13 cellular contexts compared by ENCODE assay signal in genomic region chr4:144565558-144566195, GRCh38.
A peak's percentile ranks its signal among the peaks of the same experiment; 100 is the strongest.
DNase-seq lines count a peak whose midpoint lies in the region; ATAC-seq, FAIRE-seq and TF ChIP-seq lines count a peak whose summit lies in the region.
"Had no signal": no experiment of that assay in that cellular context is flagged by ENCODE, and none has a peak within 500 bp of the region (broad histone marks: within the 10 kb centered on the region; RNA-seq: fewer than 3 reads in every experiment).

No MANE protein-coding gene starts in this region.

- H3K27me3 ChIP-seq in IMR-90 (ENCODE audit: control insufficient read depth, insufficient read depth, low read length): no peaks in the 10 kb centered on the region
- no peaks in the 10 kb centered on the region for H3K27me3 ChIP-seq in trophoblast cell (ENCODE audit: insufficient read depth, low read length)

- no peaks in the 10 kb centered on the region for H3K9me1 ChIP-seq in IMR-90 (ENCODE audit: insufficient read depth, low read length)

- H4K8ac ChIP-seq in IMR-90 (ENCODE audit: low read depth in 2 of 2, low read length in 2 of 2): peak overlapping the region in 1 of 2 experiments; percentile 62; a peak in 3 of 4 replicates
- H4K8ac ChIP-seq in trophoblast cell (ENCODE audit: low read depth, low read length): no peak overlapping the region

- H3K4me2 ChIP-seq in IMR-90 (ENCODE audit: low read depth, low read length): peak overlapping the region; percentile 28; the same call in 1 of the 2 replicates
- H3K4me2 ChIP-seq in trophoblast cell (ENCODE audit: low read length): no peak overlapping the region

- H3K4me3 ChIP-seq in IMR-90 (ENCODE audit: insufficient read depth, low read depth, low read length): no peak overlapping the region
- no peak overlapping the region for H3K4me3 ChIP-seq in trophoblast cell (ENCODE audit: low read depth, low read length)

- no peak overlapping the region for H3K27ac ChIP-seq in IMR-90 (ENCODE audit: insufficient read depth, low read length)
- H3K27ac ChIP-seq in trophoblast cell (ENCODE audit: low read depth, low read length): no peak overlapping the region
- H3K27ac ChIP-seq: WERI-Rb-1 had no signal

- H3K4me1 ChIP-seq in IMR-90 (ENCODE audit: control insufficient read depth, insufficient read depth, low read length) (peaks cover 2% of the 10 kb centered on the region), trophoblast cell (ENCODE audit: control insufficient read depth in 1 of 2, insufficient read depth in 2 of 2, low read length in 2 of 2) (no peaks in the 10 kb centered on the region)

- H3K79me2 ChIP-seq in trophoblast cell (ENCODE audit: control insufficient read depth, insufficient read depth, low read length, poor library complexity): no peaks in the 10 kb centered on the region

- H2BK120ac ChIP-seq in IMR-90 (ENCODE audit: low read depth, low read length) (peak overlapping the region; percentile 74; the same call in 1 of the 2 replicates), trophoblast cell (ENCODE audit: insufficient read depth, low read length, poor library complexity) (no peak overlapping the region)

- H3K18ac ChIP-seq in IMR-90 (ENCODE audit: low read depth, low read length) (peak overlapping the region; percentile 79), trophoblast cell (ENCODE audit: low read length) (no peak overlapping the region)

- peak overlapping the region; percentile 92 for H2BK5ac ChIP-seq in IMR-90 (ENCODE audit: low read depth, low read length, poor library complexity, severe bottlenecking)
- H2BK5ac ChIP-seq in trophoblast cell (ENCODE audit: low read depth, low read length, poor library complexity): no peak overlapping the region

- dilution Hi-C loops in IMR-90 (cut with HindIII; ENCODE audit: low sequenced_read_pairs, unreplicated experiment): no loop called here

- no TSS peak for BruUV-seq in IMR-90 (replicated peaks; lab: Mats Ljungman, UMichigan)

- FAIRE-seq in frontal cortex (lab: Jason Lieb, UNC): no peak
- FAIRE-seq: H54 had no signal

- CTCF ChIA-PET in IMR-90 (lab: Yijun Ruan, JAX): interaction anchor here (0.6 kb wide), 1 partner anchor 148 kb away, joined by 6 read pairs; no protein-coding TSS in a partner anchor

- H2AK9ac ChIP-seq in IMR-90 (replicated peaks; ENCODE audit: low read depth, low read length, poor library complexity): no peak overlapping the region

- POLR2A ChIA-PET in IMR-90 (lab: Charles Lee; ENCODE audit: unreplicated experiment): no interaction called here

- H3K9me3 ChIP-seq in IMR-90 (ENCODE audit: control insufficient read depth, insufficient read depth, low read length) (no peaks in the 10 kb centered on the region), trophoblast cell (ENCODE audit: insufficient read depth, low read depth, low read length) (no peaks in the 10 kb centered on the region)

- in situ Hi-C loops in IMR-90 (cut with MboI; ENCODE audit: low sequenced_read_pairs): no loop called here

- H3K4ac ChIP-seq in IMR-90 (ENCODE audit: low read depth, low read length): peak overlapping the region; percentile 43; the same call in 1 of the 2 replicates
- no peak overlapping the region for H3K4ac ChIP-seq in trophoblast cell (ENCODE audit: low read depth, low read length)

- H4K91ac ChIP-seq in IMR-90 (ENCODE audit: insufficient read depth, low read depth, low read length) (peak overlapping the region; percentile 9; the same call in 1 of the 2 replicates), trophoblast cell (ENCODE audit: low read depth, low read length) (no peak overlapping the region)

- TF ChIP-seq POLR2A in IMR-90 (IDR thresholded peaks at IDR 0.05; ENCODE audit: low read depth, low read length): no peak

- no peak overlapping the region for H2BK12ac ChIP-seq in trophoblast cell (ENCODE audit: low read length)

- no peak overlapping the region; the same call in 2 of the 3 replicates for H2BK15ac ChIP-seq in IMR-90 (ENCODE audit: low read depth, low read length)

- H4K20me1 ChIP-seq in IMR-90 (ENCODE audit: insufficient read depth, low read length): no peaks in the 10 kb centered on the region

- H4K5ac ChIP-seq in IMR-90 (ENCODE audit: low read depth, low read length): peak overlapping the region; percentile 96; the same call in 1 of the 2 replicates

- WGBS in IMR-90 (ENCODE audit: extremely low coverage in 2 of 2, insufficient read length in 1 of 2), 2 experiments: no CpG with 5 or more reads among the region's 4 CpGs
- no CpG with 5 or more reads among the region's 4 CpGs for WGBS in trophoblast cell (ENCODE audit: extremely low coverage, insufficient coverage, insufficient read length)

- peak; percentile 76 for DNase-seq in IMR-90
- DNase-seq in trophoblast cell: peak; percentile 5 to 75
- DNase-seq in GM20000 (ENCODE audit: low spot score): no peak
- DNase-seq in frontal cortex (ENCODE audit: low spot score in 2 of 2): no peak
- no peak for DNase-seq in pons (ENCODE audit: low spot score)
- DNase-seq: effector memory CD8-positive, alpha-beta T cell; NK-92 treated with Interleukin-12 subunit alpha and Interleukin-12 subunit beta, amount 100 ng/mL, for 24 hours; stimulated activated CD4-positive, alpha-beta T cell treated with anti-CD3 and anti-CD28 coated beads, Interleukin-4, amount 100 ng/mL, for 24 hours; stimulated activated CD8-positive, alpha-beta memory T cell treated with anti-CD3 and anti-CD28 coated beads, Interleukin-4, amount 100 ng/mL, for 48 hours; WERI-Rb-1 had no signal

- TF ChIP-seq CTCF in IMR-90 (conservative IDR thresholded peaks at IDR 0.05; ENCODE audit: low read depth, low read length): no peak
- TF ChIP-seq CTCF in GM20000 (IDR thresholded peaks at IDR 0.05; ENCODE audit: extremely low read depth, missing control alignments): no peak

- no peak overlapping the region for H2AK5ac ChIP-seq in IMR-90 (ENCODE audit: low read depth, low read length)
- H2AK5ac ChIP-seq in trophoblast cell (ENCODE audit: low read length): no peak overlapping the region

- peak overlapping the region; percentile 91; the same call in 1 of the 2 replicates for H2BK20ac ChIP-seq in IMR-90 (ENCODE audit: low read depth, low read length)

- H4K12ac ChIP-seq in trophoblast cell (ENCODE audit: low read depth, low read length): no peak overlapping the region

- H2AFZ ChIP-seq in IMR-90 (replicated peaks; ENCODE audit: low read length, poor library complexity): peak overlapping the region; percentile 78
- no peak overlapping the region for H2AFZ ChIP-seq in trophoblast cell (ENCODE audit: insufficient read depth, low read length, poor library complexity)

- H3K14ac ChIP-seq in IMR-90 (replicated peaks; ENCODE audit: low read depth, low read length) (peak overlapping the region; percentile 64), trophoblast cell (ENCODE audit: low read length) (no peak overlapping the region)

- no peak overlapping the region for H3K9ac ChIP-seq in IMR-90 (ENCODE audit: low read depth, low read length)
- H3K9ac ChIP-seq in trophoblast cell (ENCODE audit: low read length): no peak overlapping the region

- H3K79me1 ChIP-seq in IMR-90 (ENCODE audit: low read depth in 1 of 2, low read length in 2 of 2) (no peaks in the 10 kb centered on the region), trophoblast cell (ENCODE audit: low read length) (no peaks in the 10 kb centered on the region)

- no peak for TF ChIP-seq RAD21 in IMR-90 (IDR thresholded peaks at IDR 0.05; ENCODE audit: low read length)

- H3K23ac ChIP-seq in IMR-90 (ENCODE audit: low read depth, low read length) (peak overlapping the region; percentile 54; the same call in 1 of the 2 replicates), trophoblast cell (ENCODE audit: low read length) (no peak overlapping the region)

- ATAC-seq in GM18909 (IDR thresholded peaks at IDR 0.05; ENCODE audit: poor library complexity, unreplicated experiment): peak; percentile 63
- ATAC-seq in HG02678 (IDR thresholded peaks at IDR 0.05; ENCODE audit: unreplicated experiment): peak; percentile 57
- peak; percentile 57 for ATAC-seq in IMR-90 (ENCODE audit: low read depth)
- ATAC-seq: effector memory CD8-positive, alpha-beta T cell had no signal

- H3K56ac ChIP-seq in IMR-90 (ENCODE audit: extremely low read depth, insufficient read depth, low read length): no peak overlapping the region

- H3K36me3 ChIP-seq in IMR-90 (ENCODE audit: control insufficient read depth, insufficient read depth, low read length) (no peaks in the 10 kb centered on the region), trophoblast cell (ENCODE audit: control insufficient read depth in 1 of 2, insufficient read depth in 2 of 2, low read length in 2 of 2) (no peaks in the 10 kb centered on the region)
- H3K36me3 ChIP-seq: WERI-Rb-1 had no signal

- intact Hi-C loops in IMR-90 (cut with micrococcal nuclease): no loop called here

TF ChIP-seq in IMR-90, 13 proteins besides CTCF, POLR2A, EP300 and RAD21:
- no peak for TF ChIP-seq CHD1 (IDR thresholded peaks at IDR 0.05; ENCODE audit: low read depth, low read length)
- no peak for TF ChIP-seq ELK1 (IDR thresholded peaks at IDR 0.05; ENCODE audit: borderline replicate concordance, low read depth, low read length)
- TF ChIP-seq MXI1 (IDR thresholded peaks at IDR 0.05; ENCODE audit: borderline replicate concordance, low read depth, low read length): no peak
- TF ChIP-seq NFE2L2 (IDR thresholded peaks at IDR 0.05; ENCODE audit: low read depth, low read length): no peak
- no peak for TF ChIP-seq MAZ (IDR thresholded peaks at IDR 0.05; ENCODE audit: borderline replicate concordance, low read depth, low read length)
- TF ChIP-seq RCOR1 (IDR thresholded peaks at IDR 0.05; ENCODE audit: insufficient replicate concordance, low read length): no peak
- TF ChIP-seq USF2 (IDR thresholded peaks at IDR 0.05; ENCODE audit: low read depth, low read length): no peak
TF ChIP-seq in IMR-90: peak in this region for 0.

Comparison
In these comparisons a context has a peak if more than half of its experiments do, and no peak if none do; other contexts are left out.
1. DNase-seq: peak in IMR-90 (single experiment) and trophoblast cell (2 of 2); none in GM20000 (single experiment), frontal cortex (0 of 2) and pons (single experiment).
2. Peak in every context shown above with its lines, with median percentiles within 50 percentile points of each other: ATAC-seq.